ENCODE assay signal across 8 cellular contexts in the genomic region with DNA sequence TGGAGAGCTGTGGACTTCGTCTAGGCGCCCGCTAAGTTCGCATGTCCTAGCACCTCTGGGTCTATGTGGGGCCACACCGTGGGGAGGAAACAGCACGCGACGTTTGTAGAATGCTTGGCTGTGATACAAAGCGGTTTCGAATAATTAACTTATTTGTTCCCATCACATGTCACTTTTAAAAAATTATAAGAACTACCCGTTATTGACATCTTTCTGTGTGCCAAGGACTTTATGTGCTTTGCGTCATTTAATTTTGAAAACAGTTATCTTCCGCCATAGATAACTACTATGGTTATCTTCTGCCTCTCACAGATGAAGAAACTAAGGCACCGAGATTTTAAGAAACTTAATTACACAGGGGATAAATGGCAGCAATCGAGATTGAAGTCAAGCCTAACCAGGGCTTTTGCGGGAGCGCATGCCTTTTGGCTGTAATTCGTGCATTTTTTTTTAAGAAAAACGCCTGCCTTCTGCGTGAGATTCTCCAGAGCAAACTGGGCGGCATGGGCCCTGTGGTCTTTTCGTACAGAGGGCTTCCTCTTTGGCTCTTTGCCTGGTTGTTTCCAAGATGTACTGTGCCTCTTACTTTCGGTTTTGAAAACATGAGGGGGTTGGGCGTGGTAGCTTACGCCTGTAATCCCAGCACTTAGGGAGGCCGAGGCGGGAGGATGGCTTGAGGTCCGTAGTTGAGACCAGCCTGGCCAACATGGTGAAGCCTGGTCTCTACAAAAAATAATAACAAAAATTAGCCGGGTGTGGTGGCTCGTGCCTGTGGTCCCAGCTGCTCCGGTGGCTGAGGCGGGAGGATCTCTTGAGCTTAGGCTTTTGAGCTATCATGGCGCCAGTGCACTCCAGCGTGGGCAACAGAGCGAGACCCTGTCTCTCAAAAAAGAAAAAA. TPM values are rescaled to one million over a fixed set of nuclear protein-coding genes. Genes with fewer than 3 reads are reported as not detected.
DNase-seq lines count a peak whose midpoint lies in the region; ATAC-seq and TF ChIP-seq lines count a peak whose summit lies in the region.

No MANE protein-coding gene starts in this region.

- POLR2A ChIA-PET in Caco-2 (lab: Charles Lee) (interaction anchor here (0.8 to 4.8 kb wide), 4 partner anchors 17 to 49 kb away, joined by 6 to 32 read pairs (median 18); a partner anchor contains a TSS), Panc1 (lab: Charles Lee) (interaction anchor here (0.6 to 3.8 kb wide), 6 partner anchors 16 to 123 kb away, joined by 4 to 28 read pairs (median 6); a partner anchor contains a TSS)

- H3K4me3 Mint-ChIP-seq in Caco-2 (ENCODE audit: unreplicated experiment) (peak overlapping the region; percentile 100), naive B cell (peak overlapping the region; percentile 98 to 100 (median 100))
- H3K4me3 Mint-ChIP-seq in activated T-helper 2 cell treated with anti-CD3 and anti-CD28 coated beads, Interferon-gamma antibody, Interleukin-2, Interleukin-4, amounts not matched to agents 10 μg/mL and 5 μg/mL and 100 μg/mL, durations not matched to agents 14 hours and 24 hours and 36 hours (ENCODE audit: low read depth): peak overlapping the region; percentile 98

- H3K36me3 Mint-ChIP-seq in Caco-2 (ENCODE audit: insufficient read depth, unreplicated experiment) (peaks cover 27% of the 10 kb centered on the region), naive B cell (peaks cover 53 to 55% of the 10 kb centered on the region in 2 donors)
- H3K36me3 Mint-ChIP-seq in activated T-helper 2 cell treated with anti-CD3 and anti-CD28 coated beads, Interferon-gamma antibody, Interleukin-2, Interleukin-4, amounts not matched to agents 10 μg/mL and 5 μg/mL and 100 μg/mL, durations not matched to agents 14 hours and 24 hours and 36 hours (ENCODE audit: low read depth): peaks cover 81% of the 10 kb centered on the region

- H3K27ac ChIP-seq in Panc1 (ENCODE audit: low read length) (peak overlapping the region; percentile 94), thymus (ENCODE audit: low read depth) (peak overlapping the region; percentile 100)

- ATAC-seq in HG02870 (IDR thresholded peaks at IDR 0.05; ENCODE audit: unreplicated experiment) (peak; percentile 2), Panc1 (peak; percentile 62), naive B cell (ENCODE audit: low read depth in 2 of 2) (peak; percentile 22 to 29), GM21381 (IDR thresholded peaks at IDR 0.05; ENCODE audit: unreplicated experiment) (no peak)

- BruUV-seq in Caco-2 (replicated peaks; lab: Mats Ljungman, UMichigan) (TSS peak; percentile 67), Panc1 (replicated peaks; lab: Mats Ljungman, UMichigan) (TSS peak; percentile 81)

- H3K36me3 ChIP-seq in Caco-2 (ENCODE audit: control insufficient read depth, insufficient read depth, low read length): no peaks in the 10 kb centered on the region
- H3K36me3 ChIP-seq in Panc1 (ENCODE audit: control insufficient read depth, insufficient read depth, low read length): peaks cover 23% of the 10 kb centered on the region
- H3K36me3 ChIP-seq in thymus (ENCODE audit: control insufficient read depth, insufficient read depth): peaks cover 28% of the 10 kb centered on the region

- H3K27ac Mint-ChIP-seq in Caco-2 (ENCODE audit: unreplicated experiment): peak overlapping the region; percentile 99
- peak overlapping the region; percentile 99 for H3K27ac Mint-ChIP-seq in activated T-helper 2 cell treated with anti-CD3 and anti-CD28 coated beads, Interferon-gamma antibody, Interleukin-2, Interleukin-4, amounts not matched to agents 10 μg/mL and 5 μg/mL and 100 μg/mL, durations not matched to agents 14 hours and 24 hours and 36 hours
- peak overlapping the region; percentile 100 for H3K27ac Mint-ChIP-seq in naive B cell

- H3K27me3 Mint-ChIP-seq in Caco-2 (ENCODE audit: insufficient read depth, unreplicated experiment) (no peaks in the 10 kb centered on the region), naive B cell (no peaks in the 10 kb centered on the region)
- no peaks in the 10 kb centered on the region for H3K27me3 Mint-ChIP-seq in activated T-helper 2 cell treated with anti-CD3 and anti-CD28 coated beads, Interferon-gamma antibody, Interleukin-2, Interleukin-4, amounts not matched to agents 10 μg/mL and 5 μg/mL and 100 μg/mL, durations not matched to agents 14 hours and 24 hours and 36 hours (ENCODE audit: low read depth)

- TF ChIP-seq CTCF in Caco-2 (IDR thresholded peaks at IDR 0.05; ENCODE audit: insufficient read depth in 1 of 2, low read depth in 1 of 2, low read length in 1 of 2, severe bottlenecking in 1 of 2, unreplicated experiment in 1 of 2) (no peak), Panc1 (IDR thresholded peaks at IDR 0.05) (no peak), fibroblast of mammary gland (conservative IDR thresholded peaks at IDR 0.05; ENCODE audit: control insufficient read depth, insufficient read depth, low read depth, low read length) (no peak)

- in situ Hi-C loops in Panc1 (cut with HindIII; ENCODE audit: low pct_unique_long_range_greater_than_20kb, low sequenced_read_pairs): no loop called here

- under 1% methylated on average over 35 of the region's 35 CpGs for WGBS in thymus

- H3K4me1 Mint-ChIP-seq in Caco-2 (ENCODE audit: low read depth, unreplicated experiment) (no peaks in the 10 kb centered on the region), naive B cell (peaks cover 59 to 76% (median 71%) of the 10 kb centered on the region in 3 donors)
- peaks cover 52% of the 10 kb centered on the region for H3K4me1 Mint-ChIP-seq in activated T-helper 2 cell treated with anti-CD3 and anti-CD28 coated beads, Interferon-gamma antibody, Interleukin-2, Interleukin-4, amounts not matched to agents 10 μg/mL and 5 μg/mL and 100 μg/mL, durations not matched to agents 14 hours and 24 hours and 36 hours (ENCODE audit: low read depth)

- DNase-seq in Caco-2: peak in 1 of 2 experiments; percentile 27
- DNase-seq in Panc1 (ENCODE audit: low read depth, low spot score): no peak
- DNase-seq in activated T-helper 2 cell treated with anti-CD3 and anti-CD28 coated beads, Interferon-gamma antibody, Interleukin-2, Interleukin-4, amounts not matched to agents 10 μg/mL and 5 μg/mL and 100 μg/mL, durations not matched to agents 14 hours and 24 hours and 36 hours (ENCODE audit: low spot score): peak; percentile 67
- peak; percentile 92 for DNase-seq in fibroblast of mammary gland (ENCODE audit: low read depth)
- DNase-seq in naive B cell: peak; percentile 71

- intact Hi-C loops in Caco-2 (cut with micrococcal nuclease; ENCODE audit: unreplicated experiment): no loop called here
- intact Hi-C loops in Panc1 (cut with micrococcal nuclease; ENCODE audit: unreplicated experiment): no loop called here
- intact Hi-C loops in activated T-helper 2 cell treated with anti-CD3 and anti-CD28 coated beads, Interferon-gamma antibody, Interleukin-2, Interleukin-4, amounts not matched to agents 10 μg/mL and 5 μg/mL and 100 μg/mL, durations not matched to agents 14 hours and 24 hours and 36 hours (cut with micrococcal nuclease): loop anchor here (2.0 to 5.0 kb wide), 2 partner anchors 24 to 175 kb away; a partner anchor contains a TSS

- H3K4me1 ChIP-seq in Caco-2: peaks cover 5% of the 10 kb centered on the region
- peaks cover 25% of the 10 kb centered on the region for H3K4me1 ChIP-seq in Panc1 (ENCODE audit: control insufficient read depth, insufficient read depth, low read length)
- H3K4me1 ChIP-seq in thymus (ENCODE audit: control insufficient read depth, insufficient read depth, low read length): peaks cover 21% of the 10 kb centered on the region

- H3K9me3 Mint-ChIP-seq in Caco-2 (ENCODE audit: unreplicated experiment) (no peaks in the 10 kb centered on the region), naive B cell (no peaks in the 10 kb centered on the region)
- H3K9me3 Mint-ChIP-seq in activated T-helper 2 cell treated with anti-CD3 and anti-CD28 coated beads, Interferon-gamma antibody, Interleukin-2, Interleukin-4, amounts not matched to agents 10 μg/mL and 5 μg/mL and 100 μg/mL, durations not matched to agents 14 hours and 24 hours and 36 hours: no peaks in the 10 kb centered on the region

- H3K9me3 ChIP-seq in Caco-2: no peaks in the 10 kb centered on the region
- H3K9me3 ChIP-seq in Panc1 (ENCODE audit: control insufficient read depth, insufficient read depth, low read depth, low read length): no peaks in the 10 kb centered on the region
- no peaks in the 10 kb centered on the region for H3K9me3 ChIP-seq in thymus (ENCODE audit: control insufficient read depth)

- H3K27me3 ChIP-seq in Caco-2 (replicated peaks; ENCODE audit: control insufficient read depth, insufficient read depth, low read length) (no peaks in the 10 kb centered on the region), Panc1 (ENCODE audit: control insufficient read depth, insufficient read depth, low read length) (no peaks in the 10 kb centered on the region), thymus (ENCODE audit: control insufficient read depth, insufficient read depth) (no peaks in the 10 kb centered on the region)

- CTCF ChIA-PET in Caco-2 (lab: Charles Lee): interaction anchor here (3.7 to 4.0 kb wide), 2 partner anchors 16 to 49 kb away, joined by 26 to 27 read pairs; a partner anchor contains a TSS
- CTCF ChIA-PET in Panc1 (lab: Charles Lee): interaction anchor here (0.6 to 2.8 kb wide), 6 partner anchors 9 to 50 kb away, joined by 3 to 44 read pairs (median 4); a partner anchor contains a TSS

- peak overlapping the region; percentile 66 for H3K4me3 ChIP-seq in Caco-2 (ENCODE audit: low read depth, low read length)
- peak overlapping the region; percentile 76 to 99 for H3K4me3 ChIP-seq in Panc1 (ENCODE audit: low read depth in 2 of 2, low read length in 2 of 2)
- peak overlapping the region; percentile 99 for H3K4me3 ChIP-seq in fibroblast of mammary gland (ENCODE audit: control insufficient read depth, low read depth, low read length)
- H3K4me3 ChIP-seq in thymus (ENCODE audit: low read length): peak overlapping the region; percentile 100

RNA-seq across cellular contexts. Expression of a gene that starts 1.0 kb away (rescaled TPM):
- 269 and 273 TPM in 2 replicates for total RNA-seq in Caco-2 (2022)
- 914 TPM for total RNA-seq in Panc1 (2021; ENCODE audit: unreplicated experiment)
- polyA plus RNA-seq in Panc1 (2012; ENCODE audit: insufficient read length): 836 TPM
- total RNA-seq in activated T-helper 2 cell treated with anti-CD3 and anti-CD28 coated beads, Interferon-gamma antibody, Interleukin-2, Interleukin-4, amounts not matched to agents 10 μg/mL and 5 μg/mL and 100 μg/mL, durations not matched to agents 14 hours and 24 hours and 36 hours: 4,961 and 5,148 TPM in 2 replicates
- over 10,000 TPM; 15,630 to 30,116 (median 21,556) TPM for polyA plus RNA-seq in naive B cell (ENCODE audit: low read depth in 6 of 6)
- 8,137 TPM for polyA plus RNA-seq in thymus

RNA-seq across cellular contexts. Expression of a gene that starts 1.2 kb away (rescaled TPM):
- total RNA-seq in Caco-2 (2022) (0.32 TPM in 1 of 2 replicates, not detected in the other), Panc1 (2021; ENCODE audit: unreplicated experiment) (0.49 TPM)
- not detected for polyA plus RNA-seq in Panc1 (2012; ENCODE audit: insufficient read length)
- 15.3 and 16.9 TPM in 2 replicates for total RNA-seq in activated T-helper 2 cell treated with anti-CD3 and anti-CD28 coated beads, Interferon-gamma antibody, Interleukin-2, Interleukin-4, amounts not matched to agents 10 μg/mL and 5 μg/mL and 100 μg/mL, durations not matched to agents 14 hours and 24 hours and 36 hours
- polyA plus RNA-seq in naive B cell (ENCODE audit: low read depth in 6 of 6) (10 to 100 TPM in 5 of 6 donors, 1 to 10 TPM in 1; 9.3 to 28.6 (median 20.2) TPM), thymus (25.8 TPM)

RNA-seq across cellular contexts. Expression of a gene that starts 24.0 kb away (rescaled TPM):
- total RNA-seq in Caco-2 (2022) (5.8 and 6.7 TPM in 2 replicates), Panc1 (2021; ENCODE audit: unreplicated experiment) (16.7 TPM)
- polyA plus RNA-seq in Panc1 (2012; ENCODE audit: insufficient read length): 14.9 TPM
- total RNA-seq in activated T-helper 2 cell treated with anti-CD3 and anti-CD28 coated beads, Interferon-gamma antibody, Interleukin-2, Interleukin-4, amounts not matched to agents 10 μg/mL and 5 μg/mL and 100 μg/mL, durations not matched to agents 14 hours and 24 hours and 36 hours: 70.8 and 75.1 TPM in 2 replicates
- polyA plus RNA-seq in naive B cell (ENCODE audit: low read depth in 6 of 6) (10 to 100 TPM in 5 of 6 donors, 1 to 10 TPM in 1; 9.4 to 22.4 (median 18.1) TPM), thymus (34.7 TPM)

RNA-seq across cellular contexts. Expression of a gene that starts 48.9 kb away (rescaled TPM):
- total RNA-seq in Caco-2 (2022) (43.3 and 45.7 TPM in 2 replicates), Panc1 (2021; ENCODE audit: unreplicated experiment) (55.0 TPM)
- polyA plus RNA-seq in Panc1 (2012; ENCODE audit: insufficient read length): 42.1 TPM
- 71.2 and 75.8 TPM in 2 replicates for total RNA-seq in activated T-helper 2 cell treated with anti-CD3 and anti-CD28 coated beads, Interferon-gamma antibody, Interleukin-2, Interleukin-4, amounts not matched to agents 10 μg/mL and 5 μg/mL and 100 μg/mL, durations not matched to agents 14 hours and 24 hours and 36 hours
- polyA plus RNA-seq in naive B cell (ENCODE audit: low read depth in 6 of 6) (10 to 100 TPM; 19.7 to 70.0 (median 53.0) TPM), thymus (67.3 TPM)

Comparison
In these comparisons a context has a peak if more than half of its experiments do, and no peak if none do; other contexts are left out.
1. RNA of a gene that starts 1.2 kb away (total RNA-seq): 15.3 to 16.9 TPM in activated T-helper 2 cell treated with anti-CD3 and anti-CD28 coated beads, Interferon-gamma antibody, Interleukin-2, Interleukin-4, amounts not matched to agents 10 μg/mL and 5 μg/mL and 100 μg/mL, durations not matched to agents 14 hours and 24 hours and 36 hours; 0.49 TPM in Panc1 (single experiment) and 0.32 TPM in Caco-2; every median in the first group is over 10 times any median in the second.
2. Peak in every context shown above with its lines, with median percentiles within 50 percentile points of each other: H3K4me3 ChIP-seq, H3K27ac Mint-ChIP-seq and H3K4me3 Mint-ChIP-seq.